14 cellular contexts compared by ENCODE assay signal in the genomic region with DNA sequence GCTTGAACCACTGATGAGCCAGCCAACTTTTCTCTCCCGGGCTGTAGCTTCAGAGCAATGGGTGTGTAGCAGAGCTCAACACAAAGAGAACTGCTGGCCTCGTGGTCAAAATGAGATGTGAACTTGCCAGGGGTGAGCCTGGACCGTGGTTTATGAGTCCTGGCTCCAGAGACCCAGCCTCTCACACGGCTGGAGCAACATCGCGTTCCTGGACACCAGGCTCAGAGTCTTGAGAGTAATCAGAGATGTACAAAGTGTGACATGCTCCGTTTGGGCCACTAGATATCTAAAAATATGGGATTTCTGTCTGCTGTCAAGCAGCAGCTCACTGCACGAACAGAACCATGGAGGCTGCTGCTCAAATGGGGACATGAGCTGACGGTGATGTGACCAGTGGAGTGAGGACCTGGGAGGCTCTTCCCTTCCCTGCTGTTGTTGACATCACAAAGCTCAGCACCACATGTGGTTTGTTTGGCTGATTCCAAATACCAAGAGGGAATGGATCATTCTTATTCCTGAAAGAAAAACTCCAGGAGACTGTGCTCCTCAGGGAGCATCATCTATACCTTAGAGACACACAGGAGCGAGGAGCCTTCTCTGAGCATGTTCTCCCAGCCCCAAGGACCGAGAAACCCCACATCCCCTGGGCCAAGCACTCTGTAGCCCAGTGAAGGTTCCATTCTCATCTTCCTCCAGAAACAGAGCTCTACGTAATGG. TPM values are rescaled to one million over a fixed set of nuclear protein-coding genes. Genes with fewer than 3 reads are reported as not detected.
DNase-seq lines count a peak whose midpoint lies in the region; ATAC-seq and TF ChIP-seq lines count a peak whose summit lies in the region.
"Had no signal": no experiment of that assay in that cellular context is flagged by ENCODE, and none has a peak within 500 bp of the region (broad histone marks: within the 10 kb centered on the region; RNA-seq: fewer than 3 reads in every experiment).

No MANE protein-coding gene starts in this region.

- TF ChIP-seq EP300 in suprapubic skin (IDR thresholded peaks at IDR 0.05), result no peak

- no peaks in the 10 kb centered on the region for H3K79me2 ChIP-seq in fibroblast of lung (ENCODE audit: control insufficient read depth, insufficient read depth, low read length)

- CTCF ChIA-PET in activated CD8-positive, alpha-beta T cell treated with anti-CD3 and anti-CD28 coated beads for 36 hours (lab: Charles Lee), result interaction anchor here (1.1 kb wide), 1 partner anchor 92 kb away, joined by 4 read pairs; no protein-coding TSS in a partner anchor

- H3K27ac ChIP-seq in fibroblast of lung (ENCODE audit: insufficient read depth, low read length) (no peak overlapping the region), muscle layer of duodenum (ENCODE audit: low read length) (peak overlapping the region; percentile 40), suprapubic skin (peak overlapping the region; percentile 77)

- TF ChIP-seq POLR2A in suprapubic skin (IDR thresholded peaks at IDR 0.05), result no peak

- H3K9me3 ChIP-seq in T-helper 17 cell (ENCODE audit: control insufficient read depth, low read length, poor library complexity, severe bottlenecking) (no peaks in the 10 kb centered on the region), fibroblast of lung (ENCODE audit: control insufficient read depth, insufficient read depth, low read depth, low read length) (no peaks in the 10 kb centered on the region), muscle layer of duodenum (ENCODE audit: control insufficient read depth in 1 of 2, low read length in 2 of 2) (no peaks in the 10 kb centered on the region), suprapubic skin (no peaks in the 10 kb centered on the region)
- H3K9me3 ChIP-seq: BE2C had no signal

- no peaks in the 10 kb centered on the region for H3K27me3 Mint-ChIP-seq in T-helper 17 cell
- no peaks in the 10 kb centered on the region for H3K27me3 Mint-ChIP-seq in natural killer cell (ENCODE audit: low read depth in 2 of 2)
- H3K27me3 Mint-ChIP-seq in activated CD8-positive, alpha-beta T cell treated with anti-CD3 and anti-CD28 coated beads for 36 hours, result peaks cover 2% of the 10 kb centered on the region

- H3K9me3 Mint-ChIP-seq in natural killer cell, result no peaks in the 10 kb centered on the region
- H3K9me3 Mint-ChIP-seq in activated CD8-positive, alpha-beta T cell treated with anti-CD3 and anti-CD28 coated beads for 36 hours, result no peaks in the 10 kb centered on the region

- H4K20me1 ChIP-seq in fibroblast of lung (ENCODE audit: control insufficient read depth, extremely low read depth, insufficient read depth, low read length), result no peaks in the 10 kb centered on the region

- H3K4me3 ChIP-seq in fibroblast of lung (replicated peaks in 1 of 4; ENCODE audit: control extremely low read depth in 1 of 4, insufficient read depth in 1 of 4, low read depth in 3 of 4, low read length in 4 of 4) (no peak overlapping the region), muscle layer of duodenum (ENCODE audit: low read depth in 1 of 2, low read length in 2 of 2) (peak overlapping the region in 1 of 2 donors; percentile 2), suprapubic skin (no peak overlapping the region)

- H3K36me3 Mint-ChIP-seq in T-helper 17 cell (ENCODE audit: low read depth) (peaks cover 5% of the 10 kb centered on the region), natural killer cell (no peaks in the 10 kb centered on the region)
- H3K36me3 Mint-ChIP-seq in activated CD8-positive, alpha-beta T cell treated with anti-CD3 and anti-CD28 coated beads for 36 hours (ENCODE audit: low read depth), result no peaks in the 10 kb centered on the region

- POLR2A ChIA-PET in activated CD8-positive, alpha-beta T cell treated with anti-CD3 and anti-CD28 coated beads for 36 hours (lab: Charles Lee), result no interaction called here

- peak overlapping the region; percentile 56 for H3K4me2 ChIP-seq in fibroblast of lung (ENCODE audit: extremely low read depth, insufficient read depth, low read length)

- ATAC-seq in T-helper 17 cell (no peak), natural killer cell (no peak)
- ATAC-seq in activated CD8-positive, alpha-beta T cell treated with anti-CD3 and anti-CD28 coated beads for 36 hours, result no peak
- ATAC-seq: Panc1 had no signal

- no peaks in the 10 kb centered on the region for H3K36me3 ChIP-seq in fibroblast of lung (ENCODE audit: control insufficient read depth, insufficient read depth, low read length)
- no peaks in the 10 kb centered on the region for H3K36me3 ChIP-seq in muscle layer of duodenum (ENCODE audit: control insufficient read depth in 1 of 2, insufficient read depth in 2 of 2, low read length in 2 of 2)
- H3K36me3 ChIP-seq in suprapubic skin, result no peaks in the 10 kb centered on the region

- no peak overlapping the region for H2AFZ ChIP-seq in fibroblast of lung (ENCODE audit: low read length)

- H3K4me1 Mint-ChIP-seq in T-helper 17 cell (peaks cover 35% of the 10 kb centered on the region), natural killer cell (peaks cover 28 to 57% of the 10 kb centered on the region in 2 donors)
- peaks cover 38% of the 10 kb centered on the region for H3K4me1 Mint-ChIP-seq in activated CD8-positive, alpha-beta T cell treated with anti-CD3 and anti-CD28 coated beads for 36 hours (ENCODE audit: low read depth)

- no peak overlapping the region for H3K9ac ChIP-seq in fibroblast of lung (ENCODE audit: insufficient read depth, low read length)

- TF ChIP-seq CTCF in fibroblast of lung (conservative IDR thresholded peaks at IDR 0.05 in 1 of 2, IDR thresholded peaks at IDR 0.05 in 1 of 2; ENCODE audit: low read depth in 1 of 2, low read length in 2 of 2) (no peak), suprapubic skin (IDR thresholded peaks at IDR 0.05) (no peak), natural killer cell (IDR thresholded peaks at IDR 0.05) (no peak)
- TF ChIP-seq CTCF in activated CD8-positive, alpha-beta T cell treated with anti-CD3 and anti-CD28 coated beads for 36 hours (IDR thresholded peaks at IDR 0.05), result no peak

- DNase-seq in T-helper 17 cell (no peak), fibroblast of lung (ENCODE audit: low read depth in 2 of 2) (peak in 1 of 2 donors; percentile 61), suprapubic skin (ENCODE audit: low spot score in 2 of 2) (no peak), NCI-H1930 (lab: John Stamatoyannopoulos, UW) (no peak), natural killer cell (no peak), 8988T (no peak)
- DNase-seq in activated CD8-positive, alpha-beta T cell treated with anti-CD3 and anti-CD28 coated beads for 36 hours, result no peak
- DNase-seq: activated CD4-positive, CD25-positive, alpha-beta regulatory T cell treated with anti-CD3 and anti-CD28 coated beads, Interleukin-2, amount 50 U/mL, for 72 hours; activated T-cell treated with anti-CD3 and anti-CD28 coated beads, Interleukin-2, amount 50 U/mL, for 1 hour; BE2C; NCI-H1436; T-helper 1 cell had no signal

- H3K27ac Mint-ChIP-seq in T-helper 17 cell (peak overlapping the region; percentile 91), natural killer cell (no peak overlapping the region)
- H3K27ac Mint-ChIP-seq in activated CD8-positive, alpha-beta T cell treated with anti-CD3 and anti-CD28 coated beads for 36 hours, result no peak overlapping the region

- WGBS in suprapubic skin, result 63% methylated on average over 11 of the region's 12 CpGs

- H3K4me1 ChIP-seq in fibroblast of lung (ENCODE audit: control insufficient read depth, extremely low read depth, insufficient read depth, low read length), result peaks cover 31% of the 10 kb centered on the region
- peaks cover 19 to 37% of the 10 kb centered on the region in 2 donors for H3K4me1 ChIP-seq in muscle layer of duodenum (ENCODE audit: control insufficient read depth in 1 of 2, insufficient read depth in 2 of 2, low read length in 2 of 2)
- peaks cover 57% of the 10 kb centered on the region for H3K4me1 ChIP-seq in suprapubic skin

- H3K27me3 ChIP-seq in fibroblast of lung (ENCODE audit: control insufficient read depth, insufficient read depth, low read length) (no peaks in the 10 kb centered on the region), muscle layer of duodenum (ENCODE audit: low read depth, low read length) (no peaks in the 10 kb centered on the region), suprapubic skin (no peaks in the 10 kb centered on the region)
- H3K27me3 ChIP-seq: BE2C had no signal

- H3K4me3 Mint-ChIP-seq in T-helper 17 cell, result no peak overlapping the region
- H3K4me3 Mint-ChIP-seq in natural killer cell, result no peak overlapping the region
- no peak overlapping the region for H3K4me3 Mint-ChIP-seq in activated CD8-positive, alpha-beta T cell treated with anti-CD3 and anti-CD28 coated beads for 36 hours

- intact Hi-C loops in natural killer cell (cut with micrococcal nuclease), result no loop called here
- intact Hi-C loops in activated CD8-positive, alpha-beta T cell treated with anti-CD3 and anti-CD28 coated beads for 36 hours (cut with micrococcal nuclease), result no loop called here

RNA-seq across cellular contexts. Expression of gene SVIL, which starts 9.2 kb away (rescaled TPM):
- total RNA-seq in T-helper 17 cell (10 to 100 TPM; 39.5 to 46.4 TPM), fibroblast of lung (60.9 and 94.3 TPM in 2 replicates), suprapubic skin (100 to 1,000 TPM in 1 of 4 donors, 10 to 100 TPM in 3; 52.9 to 129 (median 72.1) TPM), natural killer cell (10 to 100 TPM; 24.9 to 57.2 (median 33.5) TPM)
- 17.7 and 28.5 TPM in 2 replicates for polyA plus RNA-seq in fibroblast of lung
- polyA plus RNA-seq in fibroblast of lung (2012), result 24.0 and 29.5 TPM in 2 replicates
- 92.1 and 148 TPM in 2 replicates for polyA minus RNA-seq in fibroblast of lung (ENCODE audit: low replicate concordance)
- 1 to 10 TPM; 7.9 to 8.9 TPM for total RNA-seq in activated CD8-positive, alpha-beta T cell treated with anti-CD3 and anti-CD28 coated beads for 36 hours
